ENCODE assay signal across 8 cellular contexts in genomic region chr2:241217320-241218031, GRCh38. TPM values are rescaled to one million over a fixed set of nuclear protein-coding genes. Genes with fewer than 3 reads are reported as not detected.
A peak's percentile ranks its signal among the peaks of the same experiment; 100 is the strongest.
DNase-seq lines count a peak whose midpoint lies in the region; ATAC-seq and TF ChIP-seq lines count a peak whose summit lies in the region.

No MANE protein-coding gene starts in this region.

- H3K27ac Mint-ChIP-seq in HFFc6 (peak overlapping the region; percentile 78), natural killer cell (peak overlapping the region in 1 of 2 donors; percentile 86)
- H3K27ac Mint-ChIP-seq in activated naive CD4-positive, alpha-beta T cell treated with anti-CD3 and anti-CD28 coated beads, Interleukin-2, amount 50 U/mL, for 24 hours = no peak overlapping the region

- POLR2A ChIA-PET in OCI-LY7 (lab: Charles Lee) = no interaction called here

- H3K9me3 ChIP-seq in OCI-LY7 (ENCODE audit: low read length) = no peaks in the 10 kb centered on the region
- H3K9me3 ChIP-seq in tibial artery = no peaks in the 10 kb centered on the region

- no peak overlapping the region for H3K27ac ChIP-seq in OCI-LY7 (ENCODE audit: low read depth, low read length, poor library complexity, severe bottlenecking)
- H3K27ac ChIP-seq in foreskin keratinocyte = no peak overlapping the region
- H3K27ac ChIP-seq in tibial artery = peak overlapping the region; percentile 65 to 80

- H4K20me1 ChIP-seq in OCI-LY7 (ENCODE audit: insufficient read depth, low read length) = no peaks in the 10 kb centered on the region

- in situ Hi-C loops in G401 (cut with HindIII; ENCODE audit: low sequenced_read_pairs) = no loop called here

- DNase-seq in G401 (ENCODE audit: low spot score) (peak; percentile 67), HFFc6 (peak; percentile 43), OCI-LY7 (ENCODE audit: low spot score) (peak; percentile 66), foreskin keratinocyte (peak in 1 of 2 donors; percentile 16), natural killer cell (peak; percentile 59), tibial artery (peak; percentile 67 to 79), NCI-H2107 (lab: John Stamatoyannopoulos, UW) (no peak)

- TF ChIP-seq CTCF in HFFc6 (IDR thresholded peaks at IDR 0.05) (no peak), OCI-LY7 (conservative IDR thresholded peaks at IDR 0.05; ENCODE audit: low read length) (no peak), foreskin keratinocyte (conservative IDR thresholded peaks at IDR 0.05) (no peak), natural killer cell (IDR thresholded peaks at IDR 0.05) (no peak), tibial artery (IDR thresholded peaks at IDR 0.05) (peak in 1 of 2 experiments; percentile 13)

- H3K36me3 Mint-ChIP-seq in HFFc6 (ENCODE audit: low read depth) = no peaks in the 10 kb centered on the region
- no peaks in the 10 kb centered on the region for H3K36me3 Mint-ChIP-seq in activated naive CD4-positive, alpha-beta T cell treated with anti-CD3 and anti-CD28 coated beads, Interleukin-2, amount 50 U/mL, for 24 hours
- no peaks in the 10 kb centered on the region for H3K36me3 Mint-ChIP-seq in natural killer cell

- H3K79me2 ChIP-seq in OCI-LY7 (ENCODE audit: insufficient read depth, low read depth, low read length) = no peaks in the 10 kb centered on the region

- ATAC-seq in foreskin keratinocyte = peak; percentile 42
- peak; percentile 31 to 69 (median 61) for ATAC-seq in natural killer cell

- BruUV-seq in OCI-LY7 (replicated peaks; lab: Mats Ljungman, UMichigan) = no TSS peak

- H3K4me2 ChIP-seq in OCI-LY7 (ENCODE audit: low read length) = peak overlapping the region; percentile 23; the same call in 1 of the 2 replicates

- H2AFZ ChIP-seq in OCI-LY7 (ENCODE audit: low read length) = no peak overlapping the region

- H3K4me1 ChIP-seq in OCI-LY7 (ENCODE audit: insufficient read depth, low read length, poor library complexity, severe bottlenecking) (peaks cover 11% of the 10 kb centered on the region), foreskin keratinocyte (peaks cover 5% of the 10 kb centered on the region), tibial artery (peaks cover 0 to 17% (median 13%) of the 10 kb centered on the region in 4 donors)

- H3K27me3 Mint-ChIP-seq in HFFc6 (ENCODE audit: insufficient read depth) = peaks cover 29% of the 10 kb centered on the region
- peaks cover 2% of the 10 kb centered on the region for H3K27me3 Mint-ChIP-seq in activated naive CD4-positive, alpha-beta T cell treated with anti-CD3 and anti-CD28 coated beads, Interleukin-2, amount 50 U/mL, for 24 hours
- H3K27me3 Mint-ChIP-seq in natural killer cell (ENCODE audit: low read depth in 2 of 2) = no peaks in the 10 kb centered on the region

- intact Hi-C loops in OCI-LY7 (cut with micrococcal nuclease; ENCODE audit: unreplicated experiment) = loop anchor here (2.0 to 5.0 kb wide), 2 partner anchors 175 to 235 kb away; no protein-coding TSS in a partner anchor
- intact Hi-C loops in natural killer cell (cut with micrococcal nuclease) = no loop called here
- intact Hi-C loops in tibial artery (cut with DNase I; ENCODE audit: low total_unique reads) = loop anchor here (10.0 kb wide), 1 partner anchor 113 kb away; the partner anchor contains the start of gene MTERF4

- H3K27me3 ChIP-seq in foreskin keratinocyte (peaks cover 29% of the 10 kb centered on the region), tibial artery (no peaks in the 10 kb centered on the region)

- H3K4me1 Mint-ChIP-seq in HFFc6 (ENCODE audit: low read depth) (peaks cover 21% of the 10 kb centered on the region), natural killer cell (peaks cover 12 to 16% of the 10 kb centered on the region in 2 donors)
- H3K4me1 Mint-ChIP-seq in activated naive CD4-positive, alpha-beta T cell treated with anti-CD3 and anti-CD28 coated beads, Interleukin-2, amount 50 U/mL, for 24 hours = peaks cover 17% of the 10 kb centered on the region

- H3K9me3 Mint-ChIP-seq in HFFc6 (no peaks in the 10 kb centered on the region; the same call in none of the 2 replicates), natural killer cell (no peaks in the 10 kb centered on the region)
- H3K9me3 Mint-ChIP-seq in activated naive CD4-positive, alpha-beta T cell treated with anti-CD3 and anti-CD28 coated beads, Interleukin-2, amount 50 U/mL, for 24 hours = no peaks in the 10 kb centered on the region

- H3K4me3 Mint-ChIP-seq in HFFc6 (peak overlapping the region; percentile 79), natural killer cell (peak overlapping the region; percentile 82)
- H3K4me3 Mint-ChIP-seq in activated naive CD4-positive, alpha-beta T cell treated with anti-CD3 and anti-CD28 coated beads, Interleukin-2, amount 50 U/mL, for 24 hours = peak overlapping the region; percentile 74

- no peaks in the 10 kb centered on the region for H3K9me2 ChIP-seq in OCI-LY7 (ENCODE audit: insufficient read depth, low read length)

- CTCF ChIA-PET in OCI-LY7 (lab: Charles Lee; ENCODE audit: unreplicated experiment) = no interaction called here

- H3K4me3 ChIP-seq in OCI-LY7 (ENCODE audit: low read depth, low read length, poor library complexity, severe bottlenecking) (no peak overlapping the region), tibial artery (peak overlapping the region; percentile 46 to 56)

- H3K36me3 ChIP-seq in OCI-LY7 (ENCODE audit: insufficient read depth, low read length) = no peaks in the 10 kb centered on the region
- no peaks in the 10 kb centered on the region for H3K36me3 ChIP-seq in tibial artery

RNA-seq across cellular contexts. Expression of gene ANO7, which starts 29.0 kb away (rescaled TPM):
- total RNA-seq in G401 (2014; rRNA removed; shearing (Covaris generic)) = 1.1 TPM in 1 of 2 replicates, not detected in the other
- 1 to 10 TPM in 4 of 6 experiments, under 1 TPM in 2; 0.80 to 1.4 (median 1.2) TPM for total RNA-seq in HFFc6 (2021; fragmentation: NEBNext Ultra II Directional; extraction: Animal tissue kit (Norgen Biotek cat#: 25700))
- 0.16 TPM in 1 of 2 replicates, not detected in the other for total RNA-seq in OCI-LY7 (2014; rRNA removed; shearing (Covaris generic))
- total RNA-seq in OCI-LY7 (2022) (0.46 TPM in 1 of 2 replicates, not detected in the other), foreskin keratinocyte (0.24 and 0.46 TPM in 2 replicates), natural killer cell (1 to 10 TPM in 2 of 3 donors, under 1 TPM in 1; 0.97 to 1.4 (median 1.1) TPM)
- 0.62 and 0.63 TPM in 2 replicates for polyA plus RNA-seq in foreskin keratinocyte

Comparison
In these comparisons a context has a peak if more than half of its experiments do, and no peak if none do; other contexts are left out.
1. H3K27ac ChIP-seq: peak in tibial artery (2 of 2); none in OCI-LY7 (single experiment) and foreskin keratinocyte (single experiment).
2. Peak in every context shown above with its lines, with median percentiles within 50 percentile points of each other: H3K4me3 Mint-ChIP-seq.